23 cellular contexts compared by ENCODE assay signal in the genomic region with DNA sequence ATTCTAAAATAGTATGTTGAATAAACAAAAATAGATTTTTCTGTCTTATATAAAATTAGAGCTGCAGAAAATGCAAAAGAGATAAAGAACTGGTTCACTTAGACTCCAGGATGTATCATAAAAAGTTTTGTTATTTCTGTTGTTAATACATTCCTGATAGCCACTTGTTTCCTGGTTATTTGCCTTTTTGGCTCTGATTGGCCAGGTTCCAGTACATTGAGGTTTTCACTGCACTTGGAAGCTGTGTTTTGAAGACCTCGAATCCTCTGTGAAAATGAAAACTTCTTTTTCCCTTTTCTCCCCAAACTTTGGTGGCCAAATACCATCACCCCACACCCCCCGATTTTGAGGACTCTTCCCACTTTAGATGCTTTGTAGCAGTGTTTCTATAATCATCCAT.
A peak's percentile ranks its signal among the peaks of the same experiment; 100 is the strongest.
DNase-seq lines count a peak whose midpoint lies in the region; ATAC-seq and TF ChIP-seq lines count a peak whose summit lies in the region.
"Had no signal": no experiment of that assay in that cellular context is flagged by ENCODE, and none has a peak within 500 bp of the region (broad histone marks: within the 10 kb centered on the region; RNA-seq: fewer than 3 reads in every experiment).

No MANE protein-coding gene starts in this region.

- H3F3A ChIP-seq in PC-3 (ENCODE audit: low read length, unreplicated experiment) = no peaks in the 10 kb centered on the region

- no peak for ATAC-seq in PC-3
- no peak for ATAC-seq in HG02852 (IDR thresholded peaks at IDR 0.05; ENCODE audit: unreplicated experiment)
- ATAC-seq: left cardiac atrium had no signal

- peak overlapping the region; percentile 66; the same call in 1 of the 2 replicates for H3K27ac ChIP-seq in C4-2B
- H3K27ac ChIP-seq in PC-3 (ENCODE audit: low read length) = no peak overlapping the region
- H3K27ac ChIP-seq in fibroblast of lung (ENCODE audit: insufficient read depth, low read length) = no peak overlapping the region
- H3K27ac ChIP-seq: ascending aorta, colonic mucosa, gastrocnemius medialis, SJSA1, WERI-Rb-1 had no signal

- H3K9ac ChIP-seq in PC-3 (ENCODE audit: low read length) = no peak overlapping the region
- H3K9ac ChIP-seq in fibroblast of lung (ENCODE audit: insufficient read depth, low read length) = no peak overlapping the region

- H3K4me3 ChIP-seq in PC-3 (ENCODE audit: low read length) (no peak overlapping the region), fibroblast of lung (replicated peaks in 1 of 4; ENCODE audit: control extremely low read depth in 1 of 4, insufficient read depth in 1 of 4, low read depth in 3 of 4, low read length in 4 of 4) (no peak overlapping the region)
- H3K4me3 ChIP-seq: ascending aorta, colonic mucosa, gastrocnemius medialis, SJSA1 had no signal

- H3K9me2 ChIP-seq in PC-3 (replicated peaks; ENCODE audit: low read length) = no peaks in the 10 kb centered on the region

- TF ChIP-seq CTCF in C4-2B (conservative IDR thresholded peaks at IDR 0.05) (no peak), PC-3 (conservative IDR thresholded peaks at IDR 0.05; ENCODE audit: low read depth, low read length) (no peak), fibroblast of lung (conservative IDR thresholded peaks at IDR 0.05 in 1 of 2, IDR thresholded peaks at IDR 0.05 in 1 of 2; ENCODE audit: low read depth in 1 of 2, low read length in 2 of 2) (no peak)

- DNase-seq in PC-3 = peak; percentile 52
- DNase-seq in fibroblast of lung (ENCODE audit: low read depth in 2 of 2) = peak; percentile 61 to 63
- DNase-seq in non-pigmented ciliary epithelial cell (ENCODE audit: low read depth) = peak; percentile 15
- DNase-seq in NCI-H345 (lab: John Stamatoyannopoulos, UW) = no peak
- DNase-seq in AG08396 (ENCODE audit: low spot score) = no peak
- DNase-seq in activated CD4-positive, alpha-beta T cell treated with anti-CD3 and anti-CD28 coated beads, Interleukin-2, amount 50 U/mL, for 48 hours = no peak
- DNase-seq: activated CD4-positive, alpha-beta memory T cell treated with anti-CD3 and anti-CD28 coated beads, Interleukin-2, amount 10 ng/mL, durations not matched to agents 7 days and 5 days; activated naive CD4-positive, alpha-beta T cell treated with anti-CD3 and anti-CD28 coated beads for 36 hours; Caco-2; colonic mucosa; gastrocnemius medialis; KBM-7; left cardiac atrium; midbrain; NCI-H1048; NCI-H2081 treated with DMSO at 0.1 percent for 48 hours; NCI-H69; OCI-M1; WERI-Rb-1 had no signal

- intact Hi-C loops in PC-3 (cut with micrococcal nuclease) = loop anchor here (1.0 to 10.0 kb wide), 6 partner anchors 120 to 1767 kb away; no protein-coding TSS in a partner anchor

- CTCF ChIA-PET in PC-3 (lab: Charles Lee) = interaction anchor here (1.1 kb wide), 1 partner anchor 1126 kb away, joined by 3 read pairs; no protein-coding TSS in a partner anchor

- peaks cover 53% of the 10 kb centered on the region for H3K27me3 ChIP-seq in PC-3 (ENCODE audit: low read length)
- no peaks in the 10 kb centered on the region for H3K27me3 ChIP-seq in fibroblast of lung (ENCODE audit: control insufficient read depth, insufficient read depth, low read length)
- H3K27me3 ChIP-seq: ascending aorta, colonic mucosa had no signal

- no peaks in the 10 kb centered on the region for H3K9me3 ChIP-seq in PC-3 (ENCODE audit: low read length)
- H3K9me3 ChIP-seq in fibroblast of lung (ENCODE audit: control insufficient read depth, insufficient read depth, low read depth, low read length) = no peaks in the 10 kb centered on the region
- H3K9me3 ChIP-seq: ascending aorta, Caco-2, colonic mucosa, gastrocnemius medialis, SJSA1 had no signal

- H3K79me2 ChIP-seq in PC-3 (ENCODE audit: low read length) = no peaks in the 10 kb centered on the region
- H3K79me2 ChIP-seq in fibroblast of lung (ENCODE audit: control insufficient read depth, insufficient read depth, low read length) = no peaks in the 10 kb centered on the region

- H4K20me1 ChIP-seq in PC-3 (ENCODE audit: low read length) = no peaks in the 10 kb centered on the region
- H4K20me1 ChIP-seq in fibroblast of lung (ENCODE audit: control insufficient read depth, extremely low read depth, insufficient read depth, low read length) = no peaks in the 10 kb centered on the region

- POLR2A ChIA-PET in PC-3 (lab: Charles Lee; ENCODE audit: unreplicated experiment) = no interaction called here

- H2AFZ ChIP-seq in PC-3 (ENCODE audit: low read length) = no peak overlapping the region
- no peak overlapping the region for H2AFZ ChIP-seq in fibroblast of lung (ENCODE audit: low read length)

- no TSS peak for BruUV-seq in PC-3 (replicated peaks; lab: Mats Ljungman, UMichigan)

- H3K4me2 ChIP-seq in PC-3 (ENCODE audit: low read length) (no peak overlapping the region), fibroblast of lung (ENCODE audit: extremely low read depth, insufficient read depth, low read length) (no peak overlapping the region)

- no peaks in the 10 kb centered on the region for H3K36me3 ChIP-seq in PC-3 (ENCODE audit: low read depth, low read length)
- H3K36me3 ChIP-seq in fibroblast of lung (ENCODE audit: control insufficient read depth, insufficient read depth, low read length) = no peaks in the 10 kb centered on the region
- H3K36me3 ChIP-seq: ascending aorta, colonic mucosa, gastrocnemius medialis, SJSA1, WERI-Rb-1 had no signal

- peaks cover 9% of the 10 kb centered on the region; the same call in 1 of the 2 replicates for H3K4me1 ChIP-seq in PC-3 (ENCODE audit: insufficient read depth, low read length)
- no peaks in the 10 kb centered on the region for H3K4me1 ChIP-seq in fibroblast of lung (ENCODE audit: control insufficient read depth, extremely low read depth, insufficient read depth, low read length)
- H3K4me1 ChIP-seq: ascending aorta, Caco-2, colonic mucosa, SJSA1 had no signal

Comparison
In these comparisons a context has a peak if more than half of its experiments do, and no peak if none do; other contexts are left out.
1. DNase-seq: peak in PC-3 (single experiment), fibroblast of lung (2 of 2) and non-pigmented ciliary epithelial cell (single experiment); none in NCI-H345 (single experiment), AG08396 (single experiment) and activated CD4-positive, alpha-beta T cell treated with anti-CD3 and anti-CD28 coated beads, Interleukin-2, amount 50 U/mL, for 48 hours (0 of 2).